ENCODE assay signal across 1 cellular context in genomic region chr16:81767987-81768592, GRCh38.
TF ChIP-seq lines count a peak whose summit lies in the region.

No MANE protein-coding gene starts in this region.

TF ChIP-seq in HepG2, 621 proteins besides CTCF, POLR2A, EP300 and RAD21 (continued from another document and continues in another):
- TF ChIP-seq, protein P1, sequence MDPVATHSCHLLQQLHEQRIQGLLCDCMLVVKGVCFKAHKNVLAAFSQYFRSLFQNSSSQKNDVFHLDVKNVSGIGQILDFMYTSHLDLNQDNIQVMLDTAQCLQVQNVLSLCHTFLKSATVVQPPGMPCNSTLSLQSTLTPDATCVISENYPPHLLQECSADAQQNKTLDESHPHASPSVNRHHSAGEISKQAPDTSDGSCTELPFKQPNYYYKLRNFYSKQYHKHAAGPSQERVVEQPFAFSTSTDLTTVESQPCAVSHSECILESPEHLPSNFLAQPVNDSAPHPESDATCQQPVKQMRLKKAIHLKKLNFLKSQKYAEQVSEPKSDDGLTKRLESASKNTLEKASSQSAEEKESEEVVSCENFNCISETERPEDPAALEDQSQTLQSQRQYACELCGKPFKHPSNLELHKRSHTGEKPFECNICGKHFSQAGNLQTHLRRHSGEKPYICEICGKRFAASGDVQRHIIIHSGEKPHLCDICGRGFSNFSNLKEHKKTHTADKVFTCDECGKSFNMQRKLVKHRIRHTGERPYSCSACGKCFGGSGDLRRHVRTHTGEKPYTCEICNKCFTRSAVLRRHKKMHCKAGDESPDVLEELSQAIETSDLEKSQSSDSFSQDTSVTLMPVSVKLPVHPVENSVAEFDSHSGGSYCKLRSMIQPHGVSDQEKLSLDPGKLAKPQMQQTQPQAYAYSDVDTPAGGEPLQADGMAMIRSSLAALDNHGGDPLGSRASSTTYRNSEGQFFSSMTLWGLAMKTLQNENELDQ (CRISPR knock-in tag; IDR thresholded peaks at IDR 0.05; ENCODE audit: borderline replicate concordance) = no peak
- TF ChIP-seq XBP1 (CRISPR knock-in tag; IDR thresholded peaks at IDR 0.05) = no peak
- no peak for TF ChIP-seq ZBTB21 (CRISPR knock-in tag; IDR thresholded peaks at IDR 0.05)
- no peak for TF ChIP-seq XRCC5 (optimal IDR thresholded peaks at IDR 0.05; ENCODE audit: low read length)
- TF ChIP-seq ZNF619 (CRISPR knock-in tag; IDR thresholded peaks at IDR 0.05) = no peak
- no peak for TF ChIP-seq EZH2 (conservative IDR thresholded peaks at IDR 0.05; ENCODE audit: low read depth, low read length)
- no peak for TF ChIP-seq PAX8 (CRISPR knock-in tag; IDR thresholded peaks at IDR 0.05; ENCODE audit: borderline replicate concordance)
- peak; percentile 93 for TF ChIP-seq NCOA2 (CRISPR knock-in tag; IDR thresholded peaks at IDR 0.05)
- peak; percentile 56; the same call in 1 of the 2 replicates for TF ChIP-seq ZMYM4 (CRISPR knock-in tag; IDR thresholded peaks at IDR 0.05)
- peak; percentile 35; the same call in 1 of the 2 replicates for TF ChIP-seq MEIS2 (CRISPR knock-in tag; IDR thresholded peaks at IDR 0.05)
- TF ChIP-seq ZNF121 (CRISPR knock-in tag; IDR thresholded peaks at IDR 0.05) = no peak
- TF ChIP-seq ERF (CRISPR knock-in tag; IDR thresholded peaks at IDR 0.05) = peak; percentile 93
- TF ChIP-seq ZNF572 (CRISPR knock-in tag; IDR thresholded peaks at IDR 0.05) = no peak
- TF ChIP-seq RFXAP (CRISPR knock-in tag; IDR thresholded peaks at IDR 0.05; ENCODE audit: borderline replicate concordance) = no peak
- TF ChIP-seq ZNF839 (CRISPR knock-in tag; IDR thresholded peaks at IDR 0.05; ENCODE audit: borderline replicate concordance) = no peak
- no peak for TF ChIP-seq TOPORS (CRISPR knock-in tag; IDR thresholded peaks at IDR 0.05)
- TF ChIP-seq HDAC2 (CRISPR knock-in tag; IDR thresholded peaks at IDR 0.05) = peak; percentile 92
- TF ChIP-seq ETS1 (CRISPR knock-in tag; IDR thresholded peaks at IDR 0.05) = no peak
- no peak for TF ChIP-seq SP4 (CRISPR knock-in tag; IDR thresholded peaks at IDR 0.05)
- no peak for TF ChIP-seq ZNF550 (CRISPR knock-in tag; IDR thresholded peaks at IDR 0.05; ENCODE audit: borderline replicate concordance)
- no peak; the same call in 1 of the 2 replicates for TF ChIP-seq ZNF629 (CRISPR knock-in tag; conservative IDR thresholded peaks at IDR 0.05)
- no peak for TF ChIP-seq AGO1 (IDR thresholded peaks at IDR 0.05; ENCODE audit: low read depth, low read length, poor library complexity, severe bottlenecking)
- no peak for TF ChIP-seq CCAR2 (optimal IDR thresholded peaks at IDR 0.05; ENCODE audit: low read depth, low read length)
- no peak for TF ChIP-seq ZNF589 (CRISPR knock-in tag; conservative IDR thresholded peaks at IDR 0.05)
- TF ChIP-seq CHCHD3 (CRISPR knock-in tag; IDR thresholded peaks at IDR 0.05) = no peak
- TF ChIP-seq CSRNP1 (CRISPR knock-in tag; IDR thresholded peaks at IDR 0.05) = no peak; the same call in 1 of the 2 replicates
- TF ChIP-seq CENPX (CRISPR knock-in tag; IDR thresholded peaks at IDR 0.05) = no peak
- TF ChIP-seq, protein P2, sequence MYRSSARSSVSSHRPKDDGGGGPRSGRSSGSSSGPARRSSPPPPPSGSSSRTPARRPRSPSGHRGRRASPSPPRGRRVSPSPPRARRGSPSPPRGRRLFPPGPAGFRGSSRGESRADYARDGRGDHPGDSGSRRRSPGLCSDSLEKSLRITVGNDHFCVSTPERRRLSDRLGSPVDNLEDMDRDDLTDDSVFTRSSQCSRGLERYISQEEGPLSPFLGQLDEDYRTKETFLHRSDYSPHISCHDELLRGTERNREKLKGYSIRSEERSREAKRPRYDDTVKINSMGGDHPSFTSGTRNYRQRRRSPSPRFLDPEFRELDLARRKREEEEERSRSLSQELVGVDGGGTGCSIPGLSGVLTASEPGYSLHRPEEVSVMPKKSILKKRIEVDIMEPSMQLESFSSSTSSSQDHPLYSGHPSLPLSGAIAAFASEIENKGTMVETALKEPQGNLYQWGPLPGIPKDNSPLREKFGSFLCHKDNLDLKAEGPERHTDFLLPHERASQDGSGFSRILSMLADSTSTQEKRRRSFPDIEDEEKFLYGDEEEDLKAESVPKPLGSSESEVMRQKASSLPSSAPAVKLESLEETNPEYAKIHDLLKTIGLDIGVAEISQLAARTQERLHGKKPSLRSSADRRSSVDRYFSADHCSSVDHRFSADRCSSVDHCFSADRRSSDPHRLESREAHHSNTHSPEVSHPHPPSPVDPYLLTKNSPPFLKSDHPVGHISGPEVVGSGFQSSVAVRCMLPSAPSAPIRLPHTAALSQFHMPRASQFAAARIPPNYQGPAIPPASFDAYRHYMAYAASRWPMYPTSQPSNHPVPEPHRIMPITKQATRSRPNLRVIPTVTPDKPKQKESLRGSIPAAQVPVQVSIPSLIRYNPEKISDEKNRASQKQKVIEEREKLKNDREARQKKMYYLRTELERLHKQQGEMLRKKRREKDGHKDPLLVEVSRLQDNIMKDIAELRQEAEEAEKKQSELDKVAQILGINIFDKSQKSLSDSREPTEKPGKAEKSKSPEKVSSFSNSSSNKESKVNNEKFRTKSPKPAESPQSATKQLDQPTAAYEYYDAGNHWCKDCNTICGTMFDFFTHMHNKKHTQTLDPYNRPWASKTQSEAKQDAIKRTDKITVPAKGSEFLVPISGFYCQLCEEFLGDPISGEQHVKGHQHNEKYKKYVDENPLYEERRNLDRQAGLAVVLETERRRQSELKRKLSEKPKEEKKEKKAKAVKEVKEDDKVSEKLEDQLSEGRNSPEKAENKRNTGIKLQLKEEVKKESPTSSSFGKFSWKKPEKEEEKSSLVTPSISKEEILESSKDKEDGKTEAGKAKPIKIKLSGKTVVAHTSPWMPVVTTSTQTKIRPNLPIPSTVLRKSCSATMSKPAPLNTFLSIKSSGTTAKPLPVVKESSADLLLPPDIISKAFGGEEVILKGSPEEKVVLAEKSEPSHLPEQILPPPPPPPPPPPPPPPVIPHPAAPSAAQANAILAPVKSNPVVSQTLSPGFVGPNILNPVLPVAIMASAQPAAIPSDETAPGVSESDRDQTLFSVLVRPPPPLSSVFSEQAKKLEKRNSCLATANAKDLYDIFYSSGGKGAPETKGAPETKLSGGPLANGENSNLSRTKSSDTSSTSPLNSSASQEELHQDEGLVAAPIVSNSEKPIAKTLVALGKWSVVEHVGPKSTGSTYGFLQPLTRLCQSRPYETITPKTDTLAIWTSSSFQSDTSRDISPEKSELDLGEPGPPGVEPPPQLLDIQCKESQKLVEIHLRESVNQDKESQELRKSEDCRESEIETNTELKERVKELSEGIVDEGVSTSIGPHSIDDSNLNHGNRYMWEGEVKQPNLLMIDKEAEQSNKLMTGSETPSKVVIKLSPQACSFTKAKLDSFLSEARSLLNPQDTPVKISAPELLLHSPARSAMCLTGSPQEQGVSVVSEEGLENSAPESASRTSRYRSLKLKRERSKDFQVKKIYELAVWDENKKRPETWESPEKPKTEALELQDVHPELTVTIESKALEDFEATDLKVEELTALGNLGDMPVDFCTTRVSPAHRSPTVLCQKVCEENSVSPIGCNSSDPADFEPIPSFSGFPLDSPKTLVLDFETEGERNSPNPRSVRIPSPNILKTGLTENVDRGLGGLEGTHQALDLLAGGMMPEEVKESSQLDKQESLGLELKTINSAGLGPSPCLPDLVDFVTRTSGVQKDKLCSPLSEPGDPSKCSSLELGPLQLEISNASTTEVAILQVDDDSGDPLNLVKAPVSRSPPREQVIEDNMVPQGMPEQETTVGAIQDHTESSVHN (CRISPR knock-in tag; IDR thresholded peaks at IDR 0.05) = no peak
- TF ChIP-seq MED1 (CRISPR knock-in tag; IDR thresholded peaks at IDR 0.05) = peak; percentile 82
- TF ChIP-seq HNRNPL (IDR thresholded peaks at IDR 0.05; ENCODE audit: low read depth, low read length) = no peak
- TF ChIP-seq NFKBIZ (CRISPR knock-in tag; IDR thresholded peaks at IDR 0.05) = peak; percentile 61; the same call in 1 of the 2 replicates
- TF ChIP-seq YY1 (IDR thresholded peaks at IDR 0.05; ENCODE audit: insufficient read depth, insufficient replicate concordance, low read depth, low read length) = no peak
- no peak for TF ChIP-seq POLR2AphosphoS2 (IDR thresholded peaks at IDR 0.05; ENCODE audit: low read depth, low read length)
- TF ChIP-seq PAF1 (CRISPR knock-in tag; IDR thresholded peaks at IDR 0.05) = no peak
- TF ChIP-seq, protein P3, sequence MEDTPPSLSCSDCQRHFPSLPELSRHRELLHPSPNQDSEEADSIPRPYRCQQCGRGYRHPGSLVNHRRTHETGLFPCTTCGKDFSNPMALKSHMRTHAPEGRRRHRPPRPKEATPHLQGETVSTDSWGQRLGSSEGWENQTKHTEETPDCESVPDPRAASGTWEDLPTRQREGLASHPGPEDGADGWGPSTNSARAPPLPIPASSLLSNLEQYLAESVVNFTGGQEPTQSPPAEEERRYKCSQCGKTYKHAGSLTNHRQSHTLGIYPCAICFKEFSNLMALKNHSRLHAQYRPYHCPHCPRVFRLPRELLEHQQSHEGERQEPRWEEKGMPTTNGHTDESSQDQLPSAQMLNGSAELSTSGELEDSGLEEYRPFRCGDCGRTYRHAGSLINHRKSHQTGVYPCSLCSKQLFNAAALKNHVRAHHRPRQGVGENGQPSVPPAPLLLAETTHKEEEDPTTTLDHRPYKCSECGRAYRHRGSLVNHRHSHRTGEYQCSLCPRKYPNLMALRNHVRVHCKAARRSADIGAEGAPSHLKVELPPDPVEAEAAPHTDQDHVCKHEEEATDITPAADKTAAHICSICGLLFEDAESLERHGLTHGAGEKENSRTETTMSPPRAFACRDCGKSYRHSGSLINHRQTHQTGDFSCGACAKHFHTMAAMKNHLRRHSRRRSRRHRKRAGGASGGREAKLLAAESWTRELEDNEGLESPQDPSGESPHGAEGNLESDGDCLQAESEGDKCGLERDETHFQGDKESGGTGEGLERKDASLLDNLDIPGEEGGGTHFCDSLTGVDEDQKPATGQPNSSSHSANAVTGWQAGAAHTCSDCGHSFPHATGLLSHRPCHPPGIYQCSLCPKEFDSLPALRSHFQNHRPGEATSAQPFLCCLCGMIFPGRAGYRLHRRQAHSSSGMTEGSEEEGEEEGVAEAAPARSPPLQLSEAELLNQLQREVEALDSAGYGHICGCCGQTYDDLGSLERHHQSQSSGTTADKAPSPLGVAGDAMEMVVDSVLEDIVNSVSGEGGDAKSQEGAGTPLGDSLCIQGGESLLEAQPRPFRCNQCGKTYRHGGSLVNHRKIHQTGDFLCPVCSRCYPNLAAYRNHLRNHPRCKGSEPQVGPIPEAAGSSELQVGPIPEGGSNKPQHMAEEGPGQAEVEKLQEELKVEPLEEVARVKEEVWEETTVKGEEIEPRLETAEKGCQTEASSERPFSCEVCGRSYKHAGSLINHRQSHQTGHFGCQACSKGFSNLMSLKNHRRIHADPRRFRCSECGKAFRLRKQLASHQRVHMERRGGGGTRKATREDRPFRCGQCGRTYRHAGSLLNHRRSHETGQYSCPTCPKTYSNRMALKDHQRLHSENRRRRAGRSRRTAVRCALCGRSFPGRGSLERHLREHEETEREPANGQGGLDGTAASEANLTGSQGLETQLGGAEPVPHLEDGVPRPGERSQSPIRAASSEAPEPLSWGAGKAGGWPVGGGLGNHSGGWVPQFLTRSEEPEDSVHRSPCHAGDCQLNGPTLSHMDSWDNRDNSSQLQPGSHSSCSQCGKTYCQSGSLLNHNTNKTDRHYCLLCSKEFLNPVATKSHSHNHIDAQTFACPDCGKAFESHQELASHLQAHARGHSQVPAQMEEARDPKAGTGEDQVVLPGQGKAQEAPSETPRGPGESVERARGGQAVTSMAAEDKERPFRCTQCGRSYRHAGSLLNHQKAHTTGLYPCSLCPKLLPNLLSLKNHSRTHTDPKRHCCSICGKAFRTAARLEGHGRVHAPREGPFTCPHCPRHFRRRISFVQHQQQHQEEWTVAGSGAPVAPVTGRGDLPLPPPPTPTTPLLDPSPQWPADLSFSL (CRISPR knock-in tag; IDR thresholded peaks at IDR 0.05) = no peak
- no peak for TF ChIP-seq ZNF790 (CRISPR knock-in tag; IDR thresholded peaks at IDR 0.05; ENCODE audit: borderline replicate concordance)
- no peak for TF ChIP-seq TRIM22 (IDR thresholded peaks at IDR 0.05)
- no peak for TF ChIP-seq NRL (CRISPR knock-in tag; IDR thresholded peaks at IDR 0.05; ENCODE audit: borderline replicate concordance)
- peak; percentile 1; the same call in 1 of the 2 replicates for TF ChIP-seq MAFF (IDR thresholded peaks at IDR 0.05; ENCODE audit: low read depth, low read length)
- TF ChIP-seq, protein P4, sequence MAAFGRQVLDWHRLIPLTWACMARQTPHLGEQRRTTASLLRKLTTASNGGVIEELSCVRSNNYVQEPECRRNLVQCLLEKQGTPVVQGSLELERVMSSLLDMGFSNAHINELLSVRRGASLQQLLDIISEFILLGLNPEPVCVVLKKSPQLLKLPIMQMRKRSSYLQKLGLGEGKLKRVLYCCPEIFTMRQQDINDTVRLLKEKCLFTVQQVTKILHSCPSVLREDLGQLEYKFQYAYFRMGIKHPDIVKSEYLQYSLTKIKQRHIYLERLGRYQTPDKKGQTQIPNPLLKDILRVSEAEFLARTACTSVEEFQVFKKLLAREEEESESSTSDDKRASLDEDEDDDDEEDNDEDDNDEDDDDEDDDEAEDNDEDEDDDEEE (CRISPR knock-in tag; IDR thresholded peaks at IDR 0.05) = no peak
- no peak for TF ChIP-seq TBL1XR1 (IDR thresholded peaks at IDR 0.05; ENCODE audit: borderline replicate concordance, low read length, partially characterized antibody)
- TF ChIP-seq ZNF891 (CRISPR knock-in tag; IDR thresholded peaks at IDR 0.05) = no peak
- no peak for TF ChIP-seq ZNF329 (CRISPR knock-in tag; IDR thresholded peaks at IDR 0.05; ENCODE audit: low read depth)
